In genomic region chr17:39123627-39124026, GRCh38 we compare ENCODE assay signal across 28 cellular contexts. TPM values are rescaled to one million over a fixed set of nuclear protein-coding genes. Genes with fewer than 3 reads are reported as not detected.
DNase-seq lines count a peak whose midpoint lies in the region; ATAC-seq and TF ChIP-seq lines count a peak whose summit lies in the region.
"Had no signal": no experiment of that assay in that cellular context is flagged by ENCODE, and none has a peak within 500 bp of the region (broad histone marks: within the 10 kb centered on the region; RNA-seq: fewer than 3 reads in every experiment).

No MANE protein-coding gene starts in this region.

- in situ Hi-C loops in mammary epithelial cell (cut with MboI; ENCODE audit: low sequenced_read_pairs in 2 of 2): loop anchor here in 1 of 2 donors (25.0 kb wide), 1 partner anchor 111 kb away; no protein-coding TSS in a partner anchor

- no peak overlapping the region for H3K4me3 Mint-ChIP-seq in MCF 10A (ENCODE audit: unreplicated experiment)
- H3K4me3 Mint-ChIP-seq: activated CD4-positive, alpha-beta memory T cell treated with anti-CD3 and anti-CD28 coated beads for 36 hours; activated naive CD8-positive, alpha-beta T cell treated with anti-CD3 and anti-CD28 coated beads, Interleukin-2, amount 10 ng/mL, durations not matched to agents 7 days and 5 days; brain; CD8-positive, alpha-beta T cell; memory B cell; stimulated activated memory B cell treated with anti-CD40 and anti-IgM and Interleukin-4, amounts not matched to agents 10 μg/mL and 1 μg/mL and 100 μg/mL, for 72 hours had no signal

- WGBS in mammary epithelial cell (ENCODE audit: low coverage, missing lambda C conversion rate): 72% methylated on average over 9 of the region's 9 CpGs
- 21 to 30% (median 24%) methylated on average over 9 of the region's 9 CpGs for WGBS in psoas muscle, 3 donors

- H3K4me2 ChIP-seq in mammary epithelial cell (ENCODE audit: insufficient read depth, low read depth, low read length): no peak overlapping the region

- H3K4me3 ChIP-seq in mammary epithelial cell (replicated peaks in 1 of 3; ENCODE audit: insufficient read depth in 1 of 3, low read depth in 2 of 3, low read length in 3 of 3) (no peak overlapping the region), RWPE2 (ENCODE audit: severe bottlenecking) (no peak overlapping the region), epithelial cell of esophagus (ENCODE audit: low read length) (no peak overlapping the region), psoas muscle (no peak overlapping the region)
- H3K4me3 ChIP-seq: K562, spleen, suprapubic skin had no signal

- H3K36me3 ChIP-seq in mammary epithelial cell (ENCODE audit: insufficient read depth, low read length) (no peaks in the 10 kb centered on the region), RWPE2 (ENCODE audit: low read depth) (no peaks in the 10 kb centered on the region), psoas muscle (ENCODE audit: insufficient read depth in 1 of 2, low read depth in 1 of 2) (no peaks in the 10 kb centered on the region)
- H3K36me3 ChIP-seq: spleen, suprapubic skin had no signal

- peaks cover 5% of the 10 kb centered on the region for H3K27me3 Mint-ChIP-seq in MCF 10A (ENCODE audit: insufficient read depth, unreplicated experiment)
- H3K27me3 Mint-ChIP-seq: activated CD4-positive, alpha-beta memory T cell treated with anti-CD3 and anti-CD28 coated beads for 36 hours; activated naive CD8-positive, alpha-beta T cell treated with anti-CD3 and anti-CD28 coated beads, Interleukin-2, amount 10 ng/mL, durations not matched to agents 7 days and 5 days; memory B cell; stimulated activated memory B cell treated with anti-CD40 and anti-IgM and Interleukin-4, amounts not matched to agents 10 μg/mL and 1 μg/mL and 100 μg/mL, for 72 hours had no signal

- no peak overlapping the region for H3K9ac ChIP-seq in mammary epithelial cell (ENCODE audit: insufficient read depth, low read length)

- CTCF ChIA-PET in MCF 10A (lab: Yijun Ruan, JAX) (interaction anchor here (1.1 to 1.4 kb wide), 2 partner anchors 30 kb away, joined by 3 to 4 read pairs; no protein-coding TSS in a partner anchor), mammary epithelial cell (lab: Charles Lee; ENCODE audit: low non-redundant PET) (no interaction called here)

- dilution Hi-C loops in mammary epithelial cell (cut with HindIII; ENCODE audit: low sequenced_read_pairs): no loop called here

- POLR2A ChIA-PET in MCF 10A (lab: Yijun Ruan, JAX): no interaction called here

- H2AFZ ChIP-seq in mammary epithelial cell (ENCODE audit: low read depth, low read length): no peak overlapping the region

- no peaks in the 10 kb centered on the region for H3K27me3 ChIP-seq in mammary epithelial cell (ENCODE audit: insufficient read depth, low read length)
- no peaks in the 10 kb centered on the region for H3K27me3 ChIP-seq in RWPE2 (ENCODE audit: insufficient read depth, poor library complexity, severe bottlenecking)
- no peaks in the 10 kb centered on the region for H3K27me3 ChIP-seq in psoas muscle (ENCODE audit: insufficient read depth in 3 of 3, low read length in 2 of 3)
- H3K27me3 ChIP-seq: spleen, suprapubic skin had no signal

- ATAC-seq in RWPE2 (ENCODE audit: low read depth): peak; percentile 27; the same call in 2 of the 3 replicates
- ATAC-seq in psoas muscle: peak; percentile 78 to 92 (median 88)
- ATAC-seq: CD8-positive, alpha-beta T cell; K562; stimulated activated memory B cell treated with anti-CD40 and anti-IgM and Interleukin-4, amounts not matched to agents 10 μg/mL and 1 μg/mL and 100 μg/mL, for 72 hours had no signal

- no peak for TF ChIP-seq CTCF in MCF 10A (IDR thresholded peaks at IDR 0.05; ENCODE audit: unreplicated experiment)
- no peak for TF ChIP-seq CTCF in mammary epithelial cell (conservative IDR thresholded peaks at IDR 0.05 in 1 of 2, IDR thresholded peaks at IDR 0.05 in 1 of 2; ENCODE audit: extremely low read depth in 1 of 2, insufficient read depth in 1 of 2, low read depth in 1 of 2, low read length in 2 of 2)
- TF ChIP-seq CTCF in RWPE2 (IDR thresholded peaks at IDR 0.05; ENCODE audit: poor library complexity, severe bottlenecking): no peak
- no peak for TF ChIP-seq CTCF in epithelial cell of esophagus (IDR thresholded peaks at IDR 0.05; ENCODE audit: insufficient read depth, low read depth, low read length, missing control alignments)
- peak; percentile 3 for TF ChIP-seq CTCF in psoas muscle (IDR thresholded peaks at IDR 0.05)

- BruUV-seq in MCF 10A (replicated peaks; lab: Mats Ljungman, UMichigan) (no TSS peak), mammary epithelial cell (replicated peaks; lab: Mats Ljungman, UMichigan) (no TSS peak)

- no peak overlapping the region for H3K27ac Mint-ChIP-seq in MCF 10A (ENCODE audit: low read depth, unreplicated experiment)
- H3K27ac Mint-ChIP-seq: activated CD4-positive, alpha-beta memory T cell treated with anti-CD3 and anti-CD28 coated beads for 36 hours; activated naive CD8-positive, alpha-beta T cell treated with anti-CD3 and anti-CD28 coated beads, Interleukin-2, amount 10 ng/mL, durations not matched to agents 7 days and 5 days; CD8-positive, alpha-beta T cell; memory B cell; stimulated activated memory B cell treated with anti-CD40 and anti-IgM and Interleukin-4, amounts not matched to agents 10 μg/mL and 1 μg/mL and 100 μg/mL, for 72 hours had no signal

- no peaks in the 10 kb centered on the region for H3K36me3 Mint-ChIP-seq in MCF 10A (ENCODE audit: insufficient read depth, unreplicated experiment)
- H3K36me3 Mint-ChIP-seq: activated CD4-positive, alpha-beta memory T cell treated with anti-CD3 and anti-CD28 coated beads for 36 hours; activated naive CD8-positive, alpha-beta T cell treated with anti-CD3 and anti-CD28 coated beads, Interleukin-2, amount 10 ng/mL, durations not matched to agents 7 days and 5 days; brain; memory B cell; stimulated activated memory B cell treated with anti-CD40 and anti-IgM and Interleukin-4, amounts not matched to agents 10 μg/mL and 1 μg/mL and 100 μg/mL, for 72 hours had no signal

- DNase-seq in MCF 10A (ENCODE audit: unreplicated experiment) (peak; percentile 9), mammary epithelial cell (no peak), RWPE2 (ENCODE audit: low spot score) (no peak), epithelial cell of esophagus (ENCODE audit: low read depth) (peak; percentile 60), psoas muscle (peak in 1 of 2 donors; percentile 59), iPS-NIHi7 (ENCODE audit: extremely low spot score) (no peak), T-helper 9 cell (no peak), NCI-H748 (lab: John Stamatoyannopoulos, UW; ENCODE audit: unreplicated experiment) (no peak)
- DNase-seq: 8988T; activated CD4-positive, alpha-beta memory T cell treated with anti-CD3 and anti-CD28 coated beads for 36 hours; activated CD4-positive, CD25-positive, alpha-beta regulatory T cell; activated effector memory CD4-positive, alpha-beta T cell treated with Interleukin-2 at 50 U/mL for 16 hours; activated naive CD8-positive, alpha-beta T cell treated with anti-CD3 and anti-CD28 coated beads, Interleukin-2, amount 10 ng/mL, durations not matched to agents 7 days and 5 days; CD8-positive, alpha-beta T cell; DMS 273 treated with DMSO at 0.1 percent for 48 hours; NCI-H187 treated with DMSO at 0.1 percent for 48 hours; NCI-H2227 treated with DMSO at 0.1 percent for 48 hours; SHP77 treated with DMSO at 0.1 percent for 48 hours; spleen; stimulated activated CD4-positive, alpha-beta T cell treated with anti-CD3 and anti-CD28 coated beads, Interleukin-4, amount 100 ng/mL, for 1 hour had no signal

- no peaks in the 10 kb centered on the region for H3K4me1 ChIP-seq in mammary epithelial cell (ENCODE audit: insufficient read depth, low read length)
- H3K4me1 ChIP-seq in RWPE2 (ENCODE audit: insufficient read depth, poor library complexity, severe bottlenecking): no peaks in the 10 kb centered on the region
- H3K4me1 ChIP-seq in psoas muscle: no peaks in the 10 kb centered on the region
- H3K4me1 ChIP-seq: suprapubic skin had no signal

- H3K9me3 ChIP-seq in mammary epithelial cell (replicated peaks; ENCODE audit: insufficient read depth, low read length) (no peaks in the 10 kb centered on the region), RWPE2 (ENCODE audit: severe bottlenecking) (no peaks in the 10 kb centered on the region), psoas muscle (no peaks in the 10 kb centered on the region)
- H3K9me3 ChIP-seq: spleen, suprapubic skin had no signal

- no peaks in the 10 kb centered on the region for H3K4me1 Mint-ChIP-seq in MCF 10A (ENCODE audit: insufficient read depth, unreplicated experiment)
- H3K4me1 Mint-ChIP-seq: activated naive CD8-positive, alpha-beta T cell treated with anti-CD3 and anti-CD28 coated beads, Interleukin-2, amount 10 ng/mL, durations not matched to agents 7 days and 5 days had no signal

- no peaks in the 10 kb centered on the region for H3K9me3 Mint-ChIP-seq in MCF 10A (ENCODE audit: unreplicated experiment)
- H3K9me3 Mint-ChIP-seq: activated CD4-positive, alpha-beta memory T cell treated with anti-CD3 and anti-CD28 coated beads for 36 hours; activated naive CD8-positive, alpha-beta T cell treated with anti-CD3 and anti-CD28 coated beads, Interleukin-2, amount 10 ng/mL, durations not matched to agents 7 days and 5 days; CD8-positive, alpha-beta T cell; memory B cell; stimulated activated memory B cell treated with anti-CD40 and anti-IgM and Interleukin-4, amounts not matched to agents 10 μg/mL and 1 μg/mL and 100 μg/mL, for 72 hours had no signal

- no peaks in the 10 kb centered on the region for H4K20me1 ChIP-seq in mammary epithelial cell (ENCODE audit: insufficient read depth, low read length)

- H3K79me2 ChIP-seq in mammary epithelial cell (ENCODE audit: insufficient read depth, low read length): no peaks in the 10 kb centered on the region

- intact Hi-C loops in MCF 10A (cut with micrococcal nuclease): no loop called here
- intact Hi-C loops in mammary epithelial cell (cut with micrococcal nuclease): no loop called here
- intact Hi-C loops in psoas muscle (cut with DNase I): no loop called here

- H3K27ac ChIP-seq in mammary epithelial cell (ENCODE audit: insufficient read depth, low read depth, low read length): no peak overlapping the region
- no peak overlapping the region for H3K27ac ChIP-seq in RWPE2 (ENCODE audit: poor library complexity, severe bottlenecking)
- H3K27ac ChIP-seq in psoas muscle: no peak overlapping the region
- H3K27ac ChIP-seq: spleen, suprapubic skin had no signal

RNA-seq across cellular contexts. Expression of gene PLXDC1, which starts 27.8 kb away (rescaled TPM):
- total RNA-seq in MCF 10A (2022) (0.22 and 0.61 TPM in 2 replicates), mammary epithelial cell (under 1 TPM in 1 of 2 donors, not detected in 1; 0.33 TPM), psoas muscle (1 to 10 TPM; 2.3 to 9.2 (median 2.7) TPM)
- polyA plus RNA-seq in mammary epithelial cell (0.09 TPM), psoas muscle (1 to 10 TPM; 2.7 to 3.9 (median 3.3) TPM)
- not detected for polyA minus RNA-seq in mammary epithelial cell
- total RNA-seq: K562, renal cortical epithelial cell had no signal
- polyA plus RNA-seq: K562 had no signal

RNA-seq across cellular contexts. Expression of gene ARL5C, which starts 42.3 kb away (rescaled TPM):
- not detected in 2 replicates for total RNA-seq in MCF 10A (2022)
- not detected for total RNA-seq in mammary epithelial cell
- not detected for polyA plus RNA-seq in mammary epithelial cell
- not detected for polyA minus RNA-seq in mammary epithelial cell
- 1 to 10 TPM in 1 of 4 donors, under 1 TPM in 2, not detected in 1; 0.15 to 1.0 (median 0.15) TPM for total RNA-seq in psoas muscle
- not detected for polyA plus RNA-seq in psoas muscle
- total RNA-seq: activated CD4-positive, alpha-beta memory T cell treated with anti-CD3 and anti-CD28 coated beads for 36 hours; CD8-positive, alpha-beta T cell; K562; kidney epithelial cell; renal cortical epithelial cell; spleen; suprapubic skin had no signal
- polyA plus RNA-seq: K562, spleen, urinary bladder had no signal

Comparison
In these comparisons a context has a peak if more than half of its experiments do, and no peak if none do; other contexts are left out.
1. DNase-seq: peak in MCF 10A (single experiment) and epithelial cell of esophagus (single experiment); none in mammary epithelial cell (single experiment), RWPE2 (single experiment), iPS-NIHi7 (single experiment), T-helper 9 cell (single experiment) and NCI-H748 (single experiment).